Comparison of ENCODE assay signal across 8 cellular contexts in the genomic region with DNA sequence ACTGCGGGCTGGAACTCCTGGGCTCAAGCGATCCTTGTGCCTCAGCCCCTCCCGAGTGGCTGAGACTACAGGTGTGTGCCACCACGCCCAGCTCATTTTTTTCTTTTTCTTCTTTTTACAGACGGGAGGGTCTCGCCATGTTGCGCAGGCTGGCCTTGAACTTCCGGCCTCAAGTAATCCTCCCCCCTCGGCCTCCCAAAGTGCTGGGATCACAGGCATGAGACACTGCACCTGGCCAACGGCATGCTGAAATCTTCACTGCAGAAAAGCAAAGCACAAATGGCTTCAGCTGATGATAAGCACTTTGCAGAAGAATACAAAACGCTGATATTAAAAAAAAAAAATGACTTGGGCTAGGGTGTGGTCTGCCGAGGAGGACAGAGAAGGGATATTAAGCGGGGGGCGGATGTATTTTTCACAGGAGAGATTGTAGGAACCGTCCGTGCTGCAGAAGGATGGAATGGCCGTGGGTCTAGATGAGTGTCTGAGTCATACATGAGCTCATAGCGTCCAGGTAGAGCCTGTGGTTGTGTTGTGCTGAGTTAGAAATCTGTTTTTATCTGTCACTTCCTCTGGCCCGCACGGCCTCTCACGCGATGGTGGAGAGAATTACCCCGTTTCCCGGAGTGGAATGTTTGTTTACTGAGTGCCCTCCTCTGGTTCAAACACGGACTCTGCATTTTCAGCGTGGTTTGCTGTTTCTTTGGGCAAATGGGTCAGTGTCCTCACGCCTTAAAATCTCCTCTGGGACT. TPM values are rescaled to one million over a fixed set of nuclear protein-coding genes. Genes with fewer than 3 reads are reported as not detected.
A peak's percentile ranks its signal among the peaks of the same experiment; 100 is the strongest.
DNase-seq lines count a peak whose midpoint lies in the region; ATAC-seq and TF ChIP-seq lines count a peak whose summit lies in the region.
"Had no signal": no experiment of that assay in that cellular context is flagged by ENCODE, and none has a peak within 500 bp of the region (broad histone marks: within the 10 kb centered on the region; RNA-seq: fewer than 3 reads in every experiment).

No MANE protein-coding gene starts in this region.

- H3K27me3 Mint-ChIP-seq in mesothelial cell of epicardium (ENCODE audit: low read depth): no peaks in the 10 kb centered on the region

- DNase-seq in SK-MEL-5 (ENCODE audit: low read depth, low spot score) (peak; percentile 11), amniotic epithelial cell (ENCODE audit: low read depth) (peak; percentile 54), NCI-H2171 (lab: John Stamatoyannopoulos, UW) (no peak), mesothelial cell of epicardium (ENCODE audit: low spot score in 2 of 2, unreplicated experiment in 2 of 2) (no peak)
- DNase-seq in stimulated activated CD4-positive, alpha-beta T cell treated with anti-CD3 and anti-CD28 coated beads, TNF-alpha, amount 100 ng/mL, for 24 hours (ENCODE audit: low read depth in 3 of 3): peak in 2 of 3 experiments; percentile 42 to 62

- H3K4me1 Mint-ChIP-seq in mesothelial cell of epicardium: no peaks in the 10 kb centered on the region

- H3K4me3 Mint-ChIP-seq in mesothelial cell of epicardium: no peak overlapping the region

- in situ Hi-C loops in SK-MEL-5 (cut with HindIII; ENCODE audit: low pct_unique_long_range_greater_than_20kb, low sequenced_read_pairs): no loop called here

- H3K36me3 Mint-ChIP-seq in mesothelial cell of epicardium: no peaks in the 10 kb centered on the region

- no peak overlapping the region for H3K27ac Mint-ChIP-seq in mesothelial cell of epicardium

- no peak for TF ChIP-seq CTCF in mesothelial cell of epicardium (IDR thresholded peaks at IDR 0.05; ENCODE audit: unreplicated experiment)

- ATAC-seq in GM18909 (IDR thresholded peaks at IDR 0.05; ENCODE audit: poor library complexity, unreplicated experiment) (peak; percentile 84), HG03039 (IDR thresholded peaks at IDR 0.05; ENCODE audit: unreplicated experiment) (peak; percentile 79)

- H3K9me3 Mint-ChIP-seq in mesothelial cell of epicardium: no peaks in the 10 kb centered on the region

RNA-seq across cellular contexts. Expression of a gene that starts 8.5 kb away (rescaled TPM):
- 10.7 and 15.3 TPM in 2 replicates for total RNA-seq in SK-MEL-5 (2014; rRNA removed; shearing (Covaris generic))
- 7.0 and 8.0 TPM in 2 replicates for polyA plus RNA-seq in SK-MEL-5 (2015; cell fraction: cytosol; rRNA removed)
- 67.5 and 79.5 TPM in 2 replicates for polyA plus RNA-seq in SK-MEL-5 (2015; cell fraction: nucleus; rRNA removed)
- 74.0 to 77.0 TPM (median 74.8 TPM) in 3 replicates for total RNA-seq in mesothelial cell of epicardium

RNA-seq across cellular contexts. Expression of a gene that starts 32.0 kb away (rescaled TPM):
- 0.90 and 2.0 TPM in 2 replicates for total RNA-seq in SK-MEL-5 (2014; rRNA removed; shearing (Covaris generic))
- 0.52 and 1.1 TPM in 2 replicates for polyA plus RNA-seq in SK-MEL-5 (2015; cell fraction: cytosol; rRNA removed)
- polyA plus RNA-seq in SK-MEL-5 (2015; cell fraction: nucleus; rRNA removed): 2.9 TPM in 1 of 2 replicates, not detected in the other
- 0.45 to 0.54 TPM (median 0.51 TPM) in 3 replicates for total RNA-seq in mesothelial cell of epicardium

RNA-seq across cellular contexts. Expression of a gene that starts 45.9 kb away (rescaled TPM):
- total RNA-seq in SK-MEL-5 (2014; rRNA removed; shearing (Covaris generic)): not detected in 2 replicates
- not detected in 2 replicates for polyA plus RNA-seq in SK-MEL-5 (2015; cell fraction: cytosol; rRNA removed)
- polyA plus RNA-seq in SK-MEL-5 (2015; cell fraction: nucleus; rRNA removed): not detected in 2 replicates
- not detected in 3 replicates for total RNA-seq in mesothelial cell of epicardium
- polyA plus RNA-seq: neural cell had no signal

Comparison
In these comparisons a context has a peak if more than half of its experiments do, and no peak if none do; other contexts are left out.
1. DNase-seq: peak in SK-MEL-5 (single experiment), amniotic epithelial cell (single experiment) and stimulated activated CD4-positive, alpha-beta T cell treated with anti-CD3 and anti-CD28 coated beads, TNF-alpha, amount 100 ng/mL, for 24 hours (2 of 3); none in NCI-H2171 (single experiment) and mesothelial cell of epicardium (0 of 2).